Comparison of ENCODE assay signal across 12 cellular contexts in the genomic region with DNA sequence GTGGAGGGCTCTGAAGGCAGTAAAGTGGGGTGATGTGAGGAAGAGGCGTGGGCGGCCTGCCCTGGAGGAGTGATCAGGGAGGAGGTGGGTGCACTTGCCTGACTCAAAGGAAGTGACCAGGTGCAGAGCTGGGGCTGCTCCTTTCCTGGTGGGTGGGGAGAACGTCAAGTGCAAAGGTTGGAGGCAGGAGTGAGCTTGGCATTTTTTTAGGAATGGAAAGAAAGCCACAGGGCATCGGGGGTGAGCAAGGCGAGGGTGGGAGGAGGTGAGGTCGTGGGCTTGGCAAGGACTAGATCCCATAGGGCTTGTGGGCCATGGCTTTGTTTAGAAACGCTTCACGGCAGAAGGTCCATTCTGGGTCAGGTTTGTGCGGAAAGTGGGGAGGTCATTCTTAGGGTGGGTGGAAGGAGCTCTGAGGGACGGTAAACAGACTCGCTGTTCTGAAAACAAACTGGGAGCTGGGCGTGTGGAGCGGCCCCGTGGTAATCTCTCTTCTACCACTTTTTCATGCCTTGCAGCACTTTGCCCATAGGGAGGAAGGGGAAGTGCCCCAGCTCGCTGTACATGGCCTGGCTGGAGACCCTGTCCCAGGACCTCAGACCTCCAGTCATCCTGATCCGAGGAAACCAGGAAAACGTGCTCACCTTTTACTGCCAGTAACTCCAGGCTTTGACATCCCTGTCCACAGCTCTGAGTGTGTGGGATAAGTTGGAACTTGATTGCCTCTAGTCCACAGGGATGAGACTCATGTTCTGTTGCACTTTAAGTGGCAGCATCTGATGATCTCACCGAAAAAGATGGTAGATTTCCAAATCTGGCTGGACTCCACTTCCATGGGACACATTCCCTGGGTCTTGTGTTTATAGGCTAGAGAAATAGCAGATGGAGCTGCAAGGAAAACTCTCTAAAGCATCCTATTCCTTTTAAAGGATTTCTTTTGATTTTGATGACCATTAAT. TPM values are rescaled to one million over a fixed set of nuclear protein-coding genes. Genes with fewer than 3 reads are reported as not detected.
DNase-seq lines count a peak whose midpoint lies in the region; ATAC-seq and TF ChIP-seq lines count a peak whose summit lies in the region.
"Had no signal": no experiment of that assay in that cellular context is flagged by ENCODE, and none has a peak within 500 bp of the region (broad histone marks: within the 10 kb centered on the region; RNA-seq: fewer than 3 reads in every experiment).

No MANE protein-coding gene starts in this region.

- TF ChIP-seq CTCF in GM10248 (IDR thresholded peaks at IDR 0.05; ENCODE audit: control extremely low read depth, extremely low read depth, low read depth, missing control alignments), result no peak
- TF ChIP-seq CTCF in SU-DHL-6 (IDR thresholded peaks at IDR 0.05; ENCODE audit: insufficient read depth, low read length, poor library complexity, severe bottlenecking), result no peak
- no peak for TF ChIP-seq CTCF in foreskin fibroblast (IDR thresholded peaks at IDR 0.05; ENCODE audit: low read depth, low read length)
- no peak for TF ChIP-seq CTCF in smooth muscle cell (IDR thresholded peaks at IDR 0.05; ENCODE audit: borderline replicate concordance, insufficient read depth, poor library complexity, severe bottlenecking)

- H4K20me1 ChIP-seq in SU-DHL-6 (ENCODE audit: low read depth, low read length) (no peaks in the 10 kb centered on the region), smooth muscle cell (ENCODE audit: low read depth) (no peaks in the 10 kb centered on the region)

- H3K9me3 ChIP-seq in SU-DHL-6 (ENCODE audit: insufficient read depth, low read length), result no peaks in the 10 kb centered on the region
- H3K9me3 ChIP-seq in smooth muscle cell (replicated peaks; ENCODE audit: low read depth), result no peaks in the 10 kb centered on the region

- POLR2A ChIA-PET in GM10248 (lab: Yijun Ruan, JAX), result interaction anchor here (4.3 kb wide), 1 partner anchor 19 kb away, joined by 24 read pairs; the partner anchor contains the start of gene HERPUD1

- no peak overlapping the region for H2AFZ ChIP-seq in SU-DHL-6 (ENCODE audit: low read depth, low read length, severe bottlenecking)
- H2AFZ ChIP-seq in smooth muscle cell (ENCODE audit: low read depth), result no peak overlapping the region

- no peaks in the 10 kb centered on the region for H3K4me1 ChIP-seq in smooth muscle cell (ENCODE audit: low read depth)

- WGBS in smooth muscle cell (ENCODE audit: low lambda C conversion rate), result 88% methylated on average over 18 of the region's 18 CpGs

- H3K4me2 ChIP-seq in SU-DHL-6 (ENCODE audit: low read depth, low read length, poor library complexity, severe bottlenecking) (peak overlapping the region; percentile 38), smooth muscle cell (peak overlapping the region; percentile 17)

- H3K79me2 ChIP-seq in SU-DHL-6 (ENCODE audit: insufficient read depth, low read length), result no peaks in the 10 kb centered on the region
- no peaks in the 10 kb centered on the region for H3K79me2 ChIP-seq in smooth muscle cell (ENCODE audit: low read depth)

- CTCF ChIA-PET in GM10248 (lab: Yijun Ruan, JAX), result interaction anchor here (0.7 to 2.9 kb wide), 5 partner anchors 11 to 172 kb away, joined by 3 to 12 read pairs (median 4); no protein-coding TSS in a partner anchor

- no peak overlapping the region for H3K4me3 ChIP-seq in SU-DHL-6 (ENCODE audit: insufficient read depth, low read length, poor library complexity, severe bottlenecking)
- no peak overlapping the region for H3K4me3 ChIP-seq in foreskin fibroblast (ENCODE audit: low read depth in 1 of 2, low read length in 2 of 2)
- no peak overlapping the region for H3K4me3 ChIP-seq in smooth muscle cell

- H3K27ac ChIP-seq in SU-DHL-6 (ENCODE audit: low read depth, low read length) (peak overlapping the region; percentile 54), smooth muscle cell (ENCODE audit: low read depth) (no peak overlapping the region), substantia nigra (ENCODE audit: low read depth, low read length, poor library complexity, severe bottlenecking) (no peak overlapping the region)
- H3K27ac ChIP-seq: WERI-Rb-1 had no signal

- DNase-seq in GM10248 (ENCODE audit: extremely low spot score) (peak; percentile 47), foreskin fibroblast (peak; percentile 82 to 88), smooth muscle cell (lab: John Stamatoyannopoulos, UW; ENCODE audit: unreplicated experiment) (no peak), NCI-H2227 (lab: John Stamatoyannopoulos, UW; ENCODE audit: unreplicated experiment) (no peak), substantia nigra (lab: John Stamatoyannopoulos, UW) (no peak), GOT3 (lab: John Stamatoyannopoulos, UW) (no peak)
- DNase-seq: DMS79 treated with DMSO at 0.1 percent for 48 hours; stimulated activated CD4-positive, alpha-beta T cell treated with anti-CD3 and anti-CD28 coated beads, Interleukin-4, amount 100 ng/mL, for 24 hours; WERI-Rb-1 had no signal

- no peaks in the 10 kb centered on the region for H3K9me2 ChIP-seq in SU-DHL-6 (replicated peaks; ENCODE audit: insufficient read depth, low read length)

- H3F3A ChIP-seq in SU-DHL-6 (ENCODE audit: insufficient read depth) (peaks cover 26% of the 10 kb centered on the region), smooth muscle cell (ENCODE audit: low read depth) (peaks cover 16% of the 10 kb centered on the region)

- H3K27me3 ChIP-seq in SU-DHL-6 (ENCODE audit: low read length) (no peaks in the 10 kb centered on the region), smooth muscle cell (ENCODE audit: low read depth) (no peaks in the 10 kb centered on the region)

- H3K9ac ChIP-seq in SU-DHL-6 (ENCODE audit: low read length) (peak overlapping the region; percentile 22; the same call in 1 of the 2 replicates), smooth muscle cell (ENCODE audit: low read depth) (no peak overlapping the region)

- no peaks in the 10 kb centered on the region for H3K36me3 ChIP-seq in SU-DHL-6 (ENCODE audit: low read length)
- no peaks in the 10 kb centered on the region for H3K36me3 ChIP-seq in smooth muscle cell (ENCODE audit: low read depth)
- H3K36me3 ChIP-seq: WERI-Rb-1 had no signal

- ATAC-seq in GM21367 (IDR thresholded peaks at IDR 0.05; ENCODE audit: unreplicated experiment), result no peak

RNA-seq across cellular contexts. Expression of gene HERPUD1, which starts 18.9 kb away (rescaled TPM):
- 278 and 291 TPM in 2 replicates for total RNA-seq in smooth muscle cell
- 222 and 253 TPM in 2 replicates for polyA plus RNA-seq in smooth muscle cell

RNA-seq across cellular contexts. Expression of gene SLC12A3, which starts 48.0 kb away (rescaled TPM):
- not detected in 2 replicates for total RNA-seq in smooth muscle cell
- not detected in 2 replicates for polyA plus RNA-seq in smooth muscle cell
- total RNA-seq: epithelial cell of proximal tubule had no signal

RNA-seq across cellular contexts. Expression of gene CETP, which starts 48.7 kb away (rescaled TPM):
- total RNA-seq in smooth muscle cell, result not detected in 2 replicates
- 0.22 TPM in 1 of 2 replicates, not detected in the other for polyA plus RNA-seq in smooth muscle cell
- total RNA-seq: epithelial cell of proximal tubule had no signal

Comparison
In these comparisons a context has a peak if more than half of its experiments do, and no peak if none do; other contexts are left out.
1. DNase-seq: peak in GM10248 (single experiment) and foreskin fibroblast (2 of 2); none in smooth muscle cell (single experiment), NCI-H2227 (single experiment), substantia nigra (0 of 49) and GOT3 (single experiment).